Comparison of ENCODE assay signal across 1 cellular context in the genomic region with DNA sequence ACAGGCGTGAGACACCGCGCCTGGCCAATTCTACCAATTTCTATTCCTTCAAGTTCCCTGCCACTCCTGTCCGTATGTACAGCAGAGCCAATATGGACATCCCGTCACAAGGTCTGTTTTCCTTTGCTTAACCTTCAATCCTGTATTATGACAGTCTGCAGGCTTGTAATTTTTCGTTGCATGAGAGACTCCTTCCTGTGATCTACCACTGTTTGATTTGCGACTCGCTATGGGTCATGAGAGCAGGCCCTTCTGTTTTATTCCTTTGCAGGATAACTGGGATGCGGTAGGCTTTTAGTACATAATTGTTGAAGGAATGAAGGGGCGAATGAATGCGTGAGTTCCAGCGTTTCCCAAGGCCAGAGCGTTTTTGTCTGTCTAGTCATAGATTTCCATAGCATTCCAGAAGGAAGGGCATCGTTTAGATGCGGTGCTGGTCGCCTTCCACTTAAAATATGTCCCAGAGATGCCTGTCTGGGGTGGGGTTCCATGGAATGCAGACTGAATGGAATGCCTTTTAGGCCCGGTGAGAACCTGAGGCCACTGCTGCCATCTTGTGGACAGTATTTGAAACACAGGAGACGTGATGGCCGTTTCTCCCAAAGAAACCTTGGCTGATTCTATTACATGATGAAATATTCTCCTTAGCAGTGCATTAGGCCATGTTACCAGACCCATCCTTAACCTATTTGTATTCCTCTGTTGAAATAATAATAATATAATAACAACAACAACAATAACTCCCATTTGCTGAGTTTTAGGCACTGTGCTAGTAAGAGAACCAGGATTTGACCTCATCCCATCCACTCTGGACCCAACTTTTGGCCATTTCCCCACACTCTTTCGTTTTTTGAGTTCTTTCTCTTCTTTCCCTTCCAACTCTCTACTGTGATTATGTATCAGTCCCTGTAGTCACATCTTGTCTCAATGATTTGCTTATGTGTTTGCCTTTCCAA.
TF ChIP-seq lines count a peak whose summit lies in the region.

No MANE protein-coding gene starts in this region.

TF ChIP-seq in HepG2, 621 proteins besides CTCF, POLR2A, EP300 and RAD21 (continued from another document and continues in another):
- TF ChIP-seq, protein P1, sequence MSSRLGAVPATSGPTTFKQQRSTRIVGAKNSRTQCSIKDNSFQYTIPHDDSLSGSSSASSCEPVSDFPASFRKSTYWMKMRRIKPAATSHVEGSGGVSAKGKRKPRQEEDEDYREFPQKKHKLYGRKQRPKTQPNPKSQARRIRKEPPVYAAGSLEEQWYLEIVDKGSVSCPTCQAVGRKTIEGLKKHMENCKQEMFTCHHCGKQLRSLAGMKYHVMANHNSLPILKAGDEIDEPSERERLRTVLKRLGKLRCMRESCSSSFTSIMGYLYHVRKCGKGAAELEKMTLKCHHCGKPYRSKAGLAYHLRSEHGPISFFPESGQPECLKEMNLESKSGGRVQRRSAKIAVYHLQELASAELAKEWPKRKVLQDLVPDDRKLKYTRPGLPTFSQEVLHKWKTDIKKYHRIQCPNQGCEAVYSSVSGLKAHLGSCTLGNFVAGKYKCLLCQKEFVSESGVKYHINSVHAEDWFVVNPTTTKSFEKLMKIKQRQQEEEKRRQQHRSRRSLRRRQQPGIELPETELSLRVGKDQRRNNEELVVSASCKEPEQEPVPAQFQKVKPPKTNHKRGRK (CRISPR knock-in tag; IDR thresholded peaks at IDR 0.05), result no peak; the same call in 1 of the 2 replicates
- TF ChIP-seq ZNF788 (CRISPR knock-in tag; IDR thresholded peaks at IDR 0.05; ENCODE audit: borderline replicate concordance) (no peak), SIN3B (IDR thresholded peaks at IDR 0.05; ENCODE audit: low read length) (no peak), TP53 (CRISPR knock-in tag; conservative IDR thresholded peaks at IDR 0.05) (no peak), ZNF382 (CRISPR knock-in tag; IDR thresholded peaks at IDR 0.05; ENCODE audit: borderline replicate concordance) (no peak), NFKB2 (CRISPR knock-in tag; IDR thresholded peaks at IDR 0.05; ENCODE audit: borderline replicate concordance) (no peak), THYN1 (CRISPR knock-in tag; IDR thresholded peaks at IDR 0.05; ENCODE audit: borderline replicate concordance, low read depth) (no peak), ZNF468 (CRISPR knock-in tag; IDR thresholded peaks at IDR 0.05) (no peak), KDM5B (CRISPR knock-in tag; IDR thresholded peaks at IDR 0.05; ENCODE audit: borderline replicate concordance) (no peak), MEF2D (CRISPR knock-in tag; IDR thresholded peaks at IDR 0.05) (0 out of 2 replicates have a peak, but pooled peaks have one; percentile 22), IRF2 (CRISPR knock-in tag; IDR thresholded peaks at IDR 0.05) (0 out of 2 replicates have a peak, but pooled peaks have one; percentile 22), ZNF180 (CRISPR knock-in tag; IDR thresholded peaks at IDR 0.05; ENCODE audit: borderline replicate concordance, low read depth) (no peak), ZNF747 (CRISPR knock-in tag; IDR thresholded peaks at IDR 0.05; ENCODE audit: borderline replicate concordance) (no peak), PAF1 (CRISPR knock-in tag; IDR thresholded peaks at IDR 0.05) (no peak), ZBTB20 (CRISPR knock-in tag; IDR thresholded peaks at IDR 0.05; ENCODE audit: borderline replicate concordance, low read depth) (no peak), GZF1 (CRISPR knock-in tag; IDR thresholded peaks at IDR 0.05) (no peak)
- TF ChIP-seq, protein P2, sequence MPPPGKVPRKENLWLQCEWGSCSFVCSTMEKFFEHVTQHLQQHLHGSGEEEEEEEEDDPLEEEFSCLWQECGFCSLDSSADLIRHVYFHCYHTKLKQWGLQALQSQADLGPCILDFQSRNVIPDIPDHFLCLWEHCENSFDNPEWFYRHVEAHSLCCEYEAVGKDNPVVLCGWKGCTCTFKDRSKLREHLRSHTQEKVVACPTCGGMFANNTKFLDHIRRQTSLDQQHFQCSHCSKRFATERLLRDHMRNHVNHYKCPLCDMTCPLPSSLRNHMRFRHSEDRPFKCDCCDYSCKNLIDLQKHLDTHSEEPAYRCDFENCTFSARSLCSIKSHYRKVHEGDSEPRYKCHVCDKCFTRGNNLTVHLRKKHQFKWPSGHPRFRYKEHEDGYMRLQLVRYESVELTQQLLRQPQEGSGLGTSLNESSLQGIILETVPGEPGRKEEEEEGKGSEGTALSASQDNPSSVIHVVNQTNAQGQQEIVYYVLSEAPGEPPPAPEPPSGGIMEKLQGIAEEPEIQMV (CRISPR knock-in tag; IDR thresholded peaks at IDR 0.05; ENCODE audit: low read depth), result no peak
- TF ChIP-seq, protein P3, sequence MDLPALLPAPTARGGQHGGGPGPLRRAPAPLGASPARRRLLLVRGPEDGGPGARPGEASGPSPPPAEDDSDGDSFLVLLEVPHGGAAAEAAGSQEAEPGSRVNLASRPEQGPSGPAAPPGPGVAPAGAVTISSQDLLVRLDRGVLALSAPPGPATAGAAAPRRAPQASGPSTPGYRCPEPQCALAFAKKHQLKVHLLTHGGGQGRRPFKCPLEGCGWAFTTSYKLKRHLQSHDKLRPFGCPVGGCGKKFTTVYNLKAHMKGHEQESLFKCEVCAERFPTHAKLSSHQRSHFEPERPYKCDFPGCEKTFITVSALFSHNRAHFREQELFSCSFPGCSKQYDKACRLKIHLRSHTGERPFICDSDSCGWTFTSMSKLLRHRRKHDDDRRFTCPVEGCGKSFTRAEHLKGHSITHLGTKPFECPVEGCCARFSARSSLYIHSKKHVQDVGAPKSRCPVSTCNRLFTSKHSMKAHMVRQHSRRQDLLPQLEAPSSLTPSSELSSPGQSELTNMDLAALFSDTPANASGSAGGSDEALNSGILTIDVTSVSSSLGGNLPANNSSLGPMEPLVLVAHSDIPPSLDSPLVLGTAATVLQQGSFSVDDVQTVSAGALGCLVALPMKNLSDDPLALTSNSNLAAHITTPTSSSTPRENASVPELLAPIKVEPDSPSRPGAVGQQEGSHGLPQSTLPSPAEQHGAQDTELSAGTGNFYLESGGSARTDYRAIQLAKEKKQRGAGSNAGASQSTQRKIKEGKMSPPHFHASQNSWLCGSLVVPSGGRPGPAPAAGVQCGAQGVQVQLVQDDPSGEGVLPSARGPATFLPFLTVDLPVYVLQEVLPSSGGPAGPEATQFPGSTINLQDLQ (CRISPR knock-in tag; IDR thresholded peaks at IDR 0.05), result no peak
- TF ChIP-seq, protein P4, sequence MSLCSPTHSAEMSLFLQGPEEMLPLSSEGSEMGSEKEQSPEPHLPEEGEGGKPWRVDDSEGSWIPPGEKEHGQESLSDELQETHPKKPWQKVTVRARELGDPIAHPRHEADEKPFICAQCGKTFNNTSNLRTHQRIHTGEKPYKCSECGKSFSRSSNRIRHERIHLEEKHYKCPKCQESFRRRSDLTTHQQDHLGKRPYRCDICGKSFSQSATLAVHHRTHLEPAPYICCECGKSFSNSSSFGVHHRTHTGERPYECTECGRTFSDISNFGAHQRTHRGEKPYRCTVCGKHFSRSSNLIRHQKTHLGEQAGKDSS (CRISPR knock-in tag; IDR thresholded peaks at IDR 0.05; ENCODE audit: borderline replicate concordance, low read depth), result peak; percentile 26; the same call in 1 of the 2 replicates
- TF ChIP-seq, protein P5, sequence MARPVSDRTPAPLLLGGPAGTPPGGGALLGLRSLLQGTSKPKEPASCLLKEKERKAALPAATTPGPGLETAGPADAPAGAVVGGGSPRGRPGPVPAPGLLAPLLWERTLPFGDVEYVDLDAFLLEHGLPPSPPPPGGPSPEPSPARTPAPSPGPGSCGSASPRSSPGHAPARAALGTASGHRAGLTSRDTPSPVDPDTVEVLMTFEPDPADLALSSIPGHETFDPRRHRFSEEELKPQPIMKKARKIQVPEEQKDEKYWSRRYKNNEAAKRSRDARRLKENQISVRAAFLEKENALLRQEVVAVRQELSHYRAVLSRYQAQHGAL (CRISPR knock-in tag; IDR thresholded peaks at IDR 0.05; ENCODE audit: not compliant biosample characterization), result no peak
- TF ChIP-seq, protein P6, sequence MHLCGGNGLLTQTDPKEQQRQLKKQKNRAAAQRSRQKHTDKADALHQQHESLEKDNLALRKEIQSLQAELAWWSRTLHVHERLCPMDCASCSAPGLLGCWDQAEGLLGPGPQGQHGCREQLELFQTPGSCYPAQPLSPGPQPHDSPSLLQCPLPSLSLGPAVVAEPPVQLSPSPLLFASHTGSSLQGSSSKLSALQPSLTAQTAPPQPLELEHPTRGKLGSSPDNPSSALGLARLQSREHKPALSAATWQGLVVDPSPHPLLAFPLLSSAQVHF (CRISPR knock-in tag; IDR thresholded peaks at IDR 0.05), result no peak
- TF ChIP-seq, protein P7, sequence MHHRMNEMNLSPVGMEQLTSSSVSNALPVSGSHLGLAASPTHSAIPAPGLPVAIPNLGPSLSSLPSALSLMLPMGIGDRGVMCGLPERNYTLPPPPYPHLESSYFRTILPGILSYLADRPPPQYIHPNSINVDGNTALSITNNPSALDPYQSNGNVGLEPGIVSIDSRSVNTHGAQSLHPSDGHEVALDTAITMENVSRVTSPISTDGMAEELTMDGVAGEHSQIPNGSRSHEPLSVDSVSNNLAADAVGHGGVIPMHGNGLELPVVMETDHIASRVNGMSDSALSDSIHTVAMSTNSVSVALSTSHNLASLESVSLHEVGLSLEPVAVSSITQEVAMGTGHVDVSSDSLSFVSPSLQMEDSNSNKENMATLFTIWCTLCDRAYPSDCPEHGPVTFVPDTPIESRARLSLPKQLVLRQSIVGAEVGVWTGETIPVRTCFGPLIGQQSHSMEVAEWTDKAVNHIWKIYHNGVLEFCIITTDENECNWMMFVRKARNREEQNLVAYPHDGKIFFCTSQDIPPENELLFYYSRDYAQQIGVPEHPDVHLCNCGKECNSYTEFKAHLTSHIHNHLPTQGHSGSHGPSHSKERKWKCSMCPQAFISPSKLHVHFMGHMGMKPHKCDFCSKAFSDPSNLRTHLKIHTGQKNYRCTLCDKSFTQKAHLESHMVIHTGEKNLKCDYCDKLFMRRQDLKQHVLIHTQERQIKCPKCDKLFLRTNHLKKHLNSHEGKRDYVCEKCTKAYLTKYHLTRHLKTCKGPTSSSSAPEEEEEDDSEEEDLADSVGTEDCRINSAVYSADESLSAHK (CRISPR knock-in tag; IDR thresholded peaks at IDR 0.05; ENCODE audit: borderline replicate concordance), result no peak
- TF ChIP-seq, protein P8, sequence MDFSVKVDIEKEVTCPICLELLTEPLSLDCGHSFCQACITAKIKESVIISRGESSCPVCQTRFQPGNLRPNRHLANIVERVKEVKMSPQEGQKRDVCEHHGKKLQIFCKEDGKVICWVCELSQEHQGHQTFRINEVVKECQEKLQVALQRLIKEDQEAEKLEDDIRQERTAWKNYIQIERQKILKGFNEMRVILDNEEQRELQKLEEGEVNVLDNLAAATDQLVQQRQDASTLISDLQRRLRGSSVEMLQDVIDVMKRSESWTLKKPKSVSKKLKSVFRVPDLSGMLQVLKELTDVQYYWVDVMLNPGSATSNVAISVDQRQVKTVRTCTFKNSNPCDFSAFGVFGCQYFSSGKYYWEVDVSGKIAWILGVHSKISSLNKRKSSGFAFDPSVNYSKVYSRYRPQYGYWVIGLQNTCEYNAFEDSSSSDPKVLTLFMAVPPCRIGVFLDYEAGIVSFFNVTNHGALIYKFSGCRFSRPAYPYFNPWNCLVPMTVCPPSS (IDR thresholded peaks at IDR 0.05), result no peak
- TF ChIP-seq, protein P9, sequence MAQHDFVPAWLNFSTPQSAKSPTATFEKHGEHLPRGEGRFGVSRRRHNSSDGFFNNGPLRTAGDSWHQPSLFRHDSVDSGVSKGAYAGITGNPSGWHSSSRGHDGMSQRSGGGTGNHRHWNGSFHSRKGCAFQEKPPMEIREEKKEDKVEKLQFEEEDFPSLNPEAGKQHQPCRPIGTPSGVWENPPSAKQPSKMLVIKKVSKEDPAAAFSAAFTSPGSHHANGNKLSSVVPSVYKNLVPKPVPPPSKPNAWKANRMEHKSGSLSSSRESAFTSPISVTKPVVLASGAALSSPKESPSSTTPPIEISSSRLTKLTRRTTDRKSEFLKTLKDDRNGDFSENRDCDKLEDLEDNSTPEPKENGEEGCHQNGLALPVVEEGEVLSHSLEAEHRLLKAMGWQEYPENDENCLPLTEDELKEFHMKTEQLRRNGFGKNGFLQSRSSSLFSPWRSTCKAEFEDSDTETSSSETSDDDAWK (CRISPR knock-in tag; IDR thresholded peaks at IDR 0.05), result no peak
- TF ChIP-seq, protein P10, sequence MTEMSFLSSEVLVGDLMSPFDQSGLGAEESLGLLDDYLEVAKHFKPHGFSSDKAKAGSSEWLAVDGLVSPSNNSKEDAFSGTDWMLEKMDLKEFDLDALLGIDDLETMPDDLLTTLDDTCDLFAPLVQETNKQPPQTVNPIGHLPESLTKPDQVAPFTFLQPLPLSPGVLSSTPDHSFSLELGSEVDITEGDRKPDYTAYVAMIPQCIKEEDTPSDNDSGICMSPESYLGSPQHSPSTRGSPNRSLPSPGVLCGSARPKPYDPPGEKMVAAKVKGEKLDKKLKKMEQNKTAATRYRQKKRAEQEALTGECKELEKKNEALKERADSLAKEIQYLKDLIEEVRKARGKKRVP (CRISPR knock-in tag; IDR thresholded peaks at IDR 0.05), result no peak
